ENCODE assay signal across 22 cellular contexts in the genomic region with DNA sequence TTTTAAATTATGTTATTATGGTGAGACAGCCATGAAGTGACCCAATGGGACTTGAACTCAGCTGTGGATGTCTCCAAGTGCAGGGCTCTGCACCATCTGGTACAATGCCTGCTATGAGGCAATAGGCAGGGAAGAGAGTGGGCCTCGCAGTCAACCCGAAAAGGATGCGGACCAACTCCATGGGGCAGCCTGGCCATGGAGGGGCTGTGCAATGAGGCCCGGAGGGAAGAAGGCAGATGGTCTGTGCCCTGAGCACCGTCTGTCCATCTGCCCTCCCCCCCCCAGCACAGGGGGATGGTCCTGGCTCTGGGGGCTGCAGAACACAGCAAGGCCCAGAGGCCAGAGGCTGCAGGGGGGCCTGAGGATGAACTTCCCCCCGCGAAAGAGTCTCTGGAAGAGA. TPM values are rescaled to one million over a fixed set of nuclear protein-coding genes. Genes with fewer than 3 reads are reported as not detected.
"Had no signal": no experiment of that assay in that cellular context is flagged by ENCODE, and none has a peak within 500 bp of the region (broad histone marks: within the 10 kb centered on the region; RNA-seq: fewer than 3 reads in every experiment).

No MANE protein-coding gene starts in this region.

- H3K4me1 ChIP-seq: gastrocnemius medialis, lower lobe of right lung, pancreas had no signal

- H3K9me3 ChIP-seq: esophagus muscularis mucosa, gastrocnemius medialis, left ventricle myocardium inferior, lower lobe of right lung, pancreas, stomach had no signal

- H3K27me3 ChIP-seq: pancreas had no signal

- H3K36me3 Mint-ChIP-seq: immature natural killer cell, mesothelial cell of epicardium, natural killer cell had no signal

- H3K27ac Mint-ChIP-seq: memory B cell, mesothelial cell of epicardium, natural killer cell, progenitor cell of endocrine pancreas had no signal

- H3K4me3 Mint-ChIP-seq: neural crest cell had no signal

- H3K36me3 ChIP-seq: esophagus muscularis mucosa, gastrocnemius medialis, left ventricle myocardium inferior, lower lobe of right lung, pancreas, stomach had no signal

- ATAC-seq: gastrocnemius medialis, left cardiac atrium, natural killer cell, pancreas, right cardiac atrium had no signal

- DNase-seq: effector memory CD4-positive, alpha-beta T cell; gastrocnemius medialis; immature natural killer cell; left cardiac atrium; left ventricle myocardium inferior; lower lobe of right lung; natural killer cell; occipital lobe; right cardiac atrium; small intestine; stimulated activated CD4-positive, alpha-beta T cell treated with anti-CD3 and anti-CD28 coated beads, Interleukin-12 subunit alpha, Interleukin-12 subunit beta, amount 100 ng/mL, for 4 hours; stimulated activated naive CD4-positive, alpha-beta T cell; stomach; trophoblast cell had no signal

- H3K4me3 ChIP-seq: gastrocnemius medialis, left ventricle myocardium inferior, lower lobe of right lung, pancreas had no signal

- H3K9me3 Mint-ChIP-seq: immature natural killer cell, memory B cell, mesothelial cell of epicardium, natural killer cell, neural crest cell had no signal

- H3K27ac ChIP-seq: epithelial cell of prostate, esophagus muscularis mucosa, gastrocnemius medialis, left ventricle myocardium inferior, lower lobe of right lung, pancreas, stomach had no signal

RNA-seq across cellular contexts. Expression of a gene that starts 17.0 kb away (rescaled TPM):
- total RNA-seq: fibroblast of villous mesenchyme, occipital lobe had no signal

RNA-seq across cellular contexts. Expression of a gene that starts 21.9 kb away (rescaled TPM):
- total RNA-seq: esophagus muscularis mucosa, left ventricle myocardium inferior, natural killer cell had no signal
